In the genomic region with DNA sequence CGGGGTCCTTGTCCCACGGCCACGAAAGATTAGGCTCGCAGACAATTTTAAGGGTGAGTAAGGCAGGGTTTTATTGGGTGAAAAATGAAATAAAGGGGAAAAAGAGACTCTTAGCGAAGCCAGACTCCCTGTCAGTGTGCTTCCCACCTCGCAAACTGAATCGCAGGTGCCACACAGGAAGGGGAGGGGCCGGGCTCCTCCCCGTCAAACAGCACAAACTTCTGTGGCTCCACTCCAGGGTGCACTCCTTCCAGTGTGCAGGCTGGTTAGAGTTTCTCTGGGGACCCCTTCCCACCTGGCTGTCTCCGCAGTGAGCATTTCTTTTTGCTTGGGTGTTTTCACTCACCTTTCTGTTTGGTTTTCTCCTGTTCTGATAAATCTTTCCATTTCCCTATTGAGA, we compare ENCODE assay signal across 1 cellular context.
TF ChIP-seq lines count a peak whose summit lies in the region.

No MANE protein-coding gene starts in this region.

TF ChIP-seq in WTC11, 78 proteins besides CTCF, POLR2A, EP300 and RAD21 (continued from another document):
- TF ChIP-seq ZNF532 (CRISPR knock-in tag; IDR thresholded peaks at IDR 0.05; ENCODE audit: borderline replicate concordance) (no peak), EMX1 (CRISPR knock-in tag; IDR thresholded peaks at IDR 0.05) (no peak), FOXP4 (CRISPR knock-in tag; IDR thresholded peaks at IDR 0.05) (no peak), GRHL2 (CRISPR knock-in tag; IDR thresholded peaks at IDR 0.05; ENCODE audit: insufficient replicate concordance, severe bottlenecking) (no peak), NR3C1 (CRISPR knock-in tag; conservative IDR thresholded peaks at IDR 0.05; ENCODE audit: low read depth) (no peak), RORB (CRISPR knock-in tag; IDR thresholded peaks at IDR 0.05) (no peak), GABPB1 (CRISPR knock-in tag; IDR thresholded peaks at IDR 0.05) (no peak), CREM (CRISPR knock-in tag; IDR thresholded peaks at IDR 0.05) (no peak), CREB1 (CRISPR knock-in tag; IDR thresholded peaks at IDR 0.05) (no peak), PRRX2 (CRISPR knock-in tag; IDR thresholded peaks at IDR 0.05) (no peak)
- TF ChIP-seq, protein P1, sequence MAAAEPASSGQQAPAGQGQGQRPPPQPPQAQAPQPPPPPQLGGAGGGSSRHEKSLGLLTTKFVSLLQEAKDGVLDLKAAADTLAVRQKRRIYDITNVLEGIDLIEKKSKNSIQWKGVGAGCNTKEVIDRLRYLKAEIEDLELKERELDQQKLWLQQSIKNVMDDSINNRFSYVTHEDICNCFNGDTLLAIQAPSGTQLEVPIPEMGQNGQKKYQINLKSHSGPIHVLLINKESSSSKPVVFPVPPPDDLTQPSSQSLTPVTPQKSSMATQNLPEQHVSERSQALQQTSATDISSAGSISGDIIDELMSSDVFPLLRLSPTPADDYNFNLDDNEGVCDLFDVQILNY (CRISPR knock-in tag; IDR thresholded peaks at IDR 0.05): no peak
